19 cellular contexts compared by ENCODE assay signal in genomic region chr10:49273082-49273465, GRCh38. TPM values are rescaled to one million over a fixed set of nuclear protein-coding genes. Genes with fewer than 3 reads are reported as not detected.
DNase-seq lines count a peak whose midpoint lies in the region; ATAC-seq and TF ChIP-seq lines count a peak whose summit lies in the region.
"Had no signal": no experiment of that assay in that cellular context is flagged by ENCODE, and none has a peak within 500 bp of the region (broad histone marks: within the 10 kb centered on the region; RNA-seq: fewer than 3 reads in every experiment).

No MANE protein-coding gene starts in this region.

- ATAC-seq in effector memory CD8-positive, alpha-beta T cell (replicated peaks) = peak; percentile 51
- no peak for ATAC-seq in lung (ENCODE audit: insufficient read depth, low FRiP score)
- ATAC-seq in CD4-positive, alpha-beta T cell (ENCODE audit: poor library complexity) = no peak

- no peaks in the 10 kb centered on the region for H3K9me3 Mint-ChIP-seq in effector memory CD8-positive, alpha-beta T cell
- no peaks in the 10 kb centered on the region for H3K9me3 Mint-ChIP-seq in CD4-positive, alpha-beta T cell
- H3K9me3 Mint-ChIP-seq: activated naive CD4-positive, alpha-beta T cell treated with anti-CD3 and anti-CD28 coated beads, Interleukin-2, amount 50 U/mL, for 72 hours; activated T-cell treated with anti-CD3 and anti-CD28 coated beads, Interleukin-2, amount 50 U/mL, for 24 hours; nephron progenitor cell had no signal

- POLR2A ChIA-PET in CD4-positive, alpha-beta T cell (lab: Charles Lee) = no interaction called here

- H3K4me3 ChIP-seq in lung = no peak overlapping the region
- H3K4me3 ChIP-seq in smooth muscle cell = no peak overlapping the region

- 77 to 82% methylated on average over 1 of the region's 1 CpG for WGBS in lung, 2 donors
- WGBS in smooth muscle cell (ENCODE audit: low lambda C conversion rate) = 100% methylated on average over 1 of the region's 1 CpG

- H3K36me3 Mint-ChIP-seq in effector memory CD8-positive, alpha-beta T cell (ENCODE audit: insufficient read depth) = no peaks in the 10 kb centered on the region
- H3K36me3 Mint-ChIP-seq in CD4-positive, alpha-beta T cell (ENCODE audit: low read depth) = no peaks in the 10 kb centered on the region
- H3K36me3 Mint-ChIP-seq: activated naive CD4-positive, alpha-beta T cell treated with anti-CD3 and anti-CD28 coated beads, Interleukin-2, amount 50 U/mL, for 72 hours had no signal

- intact Hi-C loops in CD4-positive, alpha-beta T cell (cut with DNase I, micrococcal nuclease) = no loop called here

- H3K27ac ChIP-seq in lung (ENCODE audit: low read depth in 1 of 2, low read length in 1 of 2) = peak overlapping the region in 1 of 2 donors; percentile 73
- H3K27ac ChIP-seq in smooth muscle cell (ENCODE audit: low read depth) = peak overlapping the region; percentile 33
- no peak overlapping the region for H3K27ac ChIP-seq in CD4-positive, alpha-beta T cell (ENCODE audit: low read depth, low read length)
- H3K27ac ChIP-seq: C4-2B had no signal

- H3K27me3 ChIP-seq in lung (ENCODE audit: control insufficient read depth, insufficient read depth) (no peaks in the 10 kb centered on the region), smooth muscle cell (ENCODE audit: low read depth) (no peaks in the 10 kb centered on the region)
- no peaks in the 10 kb centered on the region for H3K27me3 ChIP-seq in CD4-positive, alpha-beta T cell (ENCODE audit: control insufficient read depth, insufficient read depth, low read length)

- no peaks in the 10 kb centered on the region for H3K79me2 ChIP-seq in smooth muscle cell (ENCODE audit: low read depth)

- DNase-seq in M059J (ENCODE audit: low read depth) (peak; percentile 3), lung (ENCODE audit: low spot score) (peak; percentile 25), smooth muscle cell (lab: John Stamatoyannopoulos, UW; ENCODE audit: unreplicated experiment) (no peak), NCI-H510A (lab: John Stamatoyannopoulos, UW) (no peak), NCI-H526 treated with DMSO at 0.1 percent for 48 hours (lab: John Stamatoyannopoulos, UW) (no peak)
- no peak for DNase-seq in effector memory CD8-positive, alpha-beta T cell
- no peak for DNase-seq in CD4-positive, alpha-beta T cell
- DNase-seq: activated CD4-positive, alpha-beta T cell treated with anti-CD3 and anti-CD28 coated beads for 48 hours; activated T-cell treated with anti-CD3 and anti-CD28 coated beads, Interleukin-2, amount 50 U/mL, for 24 hours; DND-41; NCI-H1930; NCI-H524; OCI-M1; stimulated activated CD4-positive, alpha-beta T cell treated with anti-CD3 and anti-CD28 coated beads, Interleukin-4, amount 100 ng/mL, for 1 hour; T1000 had no signal

- peaks cover 19% of the 10 kb centered on the region in 2 donors for H3K4me1 Mint-ChIP-seq in effector memory CD8-positive, alpha-beta T cell (ENCODE audit: low read depth in 2 of 2)
- H3K4me1 Mint-ChIP-seq in CD4-positive, alpha-beta T cell (ENCODE audit: low read depth) = no peaks in the 10 kb centered on the region

- peak overlapping the region; percentile 92 to 94 for H3K27ac Mint-ChIP-seq in effector memory CD8-positive, alpha-beta T cell
- H3K27ac Mint-ChIP-seq in CD4-positive, alpha-beta T cell = no peak overlapping the region

- H3F3A ChIP-seq in smooth muscle cell (ENCODE audit: low read depth) = no peaks in the 10 kb centered on the region

- no peak overlapping the region for H2AFZ ChIP-seq in smooth muscle cell (ENCODE audit: low read depth)

- CTCF ChIA-PET in CD4-positive, alpha-beta T cell (lab: Charles Lee) = no interaction called here

- H3K36me3 ChIP-seq in lung (ENCODE audit: control insufficient read depth in 2 of 2, insufficient read depth in 2 of 2, low read length in 2 of 2) (no peaks in the 10 kb centered on the region), smooth muscle cell (ENCODE audit: low read depth) (no peaks in the 10 kb centered on the region)

- H3K9me3 ChIP-seq in lung (ENCODE audit: control insufficient read depth in 2 of 2, insufficient read depth in 1 of 2, low read length in 1 of 2) (peaks cover 0 to 1% of the 10 kb centered on the region in 2 donors), smooth muscle cell (replicated peaks; ENCODE audit: low read depth) (no peaks in the 10 kb centered on the region)
- H3K9me3 ChIP-seq in CD4-positive, alpha-beta T cell (ENCODE audit: control insufficient read depth, low read length) = no peaks in the 10 kb centered on the region

- no peak overlapping the region for H3K9ac ChIP-seq in smooth muscle cell (ENCODE audit: low read depth)

- H3K4me2 ChIP-seq in smooth muscle cell = no peak overlapping the region

- TF ChIP-seq CTCF in lung (IDR thresholded peaks at IDR 0.05; ENCODE audit: control extremely low read depth, extremely low read depth) (no peak), smooth muscle cell (IDR thresholded peaks at IDR 0.05; ENCODE audit: borderline replicate concordance, insufficient read depth, poor library complexity, severe bottlenecking) (no peak)
- TF ChIP-seq CTCF in CD4-positive, alpha-beta T cell (IDR thresholded peaks at IDR 0.05) = no peak

- H3K4me1 ChIP-seq in lung (ENCODE audit: control insufficient read depth in 2 of 2, insufficient read depth in 2 of 2, low read length in 2 of 2) (peaks cover 1 to 7% of the 10 kb centered on the region in 2 donors), smooth muscle cell (ENCODE audit: low read depth) (no peaks in the 10 kb centered on the region)

- H3K4me3 Mint-ChIP-seq in effector memory CD8-positive, alpha-beta T cell = peak overlapping the region in 1 of 2 donors; percentile 72
- H3K4me3 Mint-ChIP-seq in CD4-positive, alpha-beta T cell = no peak overlapping the region
- H3K4me3 Mint-ChIP-seq: activated T-cell treated with anti-CD3 and anti-CD28 coated beads, Interleukin-2, amount 50 U/mL, for 24 hours; nephron progenitor cell had no signal

- H4K20me1 ChIP-seq in smooth muscle cell (ENCODE audit: low read depth) = no peaks in the 10 kb centered on the region

- H3K27me3 Mint-ChIP-seq in effector memory CD8-positive, alpha-beta T cell = no peaks in the 10 kb centered on the region
- H3K27me3 Mint-ChIP-seq in CD4-positive, alpha-beta T cell = peaks cover 10% of the 10 kb centered on the region
- H3K27me3 Mint-ChIP-seq: activated T-cell treated with anti-CD3 and anti-CD28 coated beads, Interleukin-2, amount 50 U/mL, for 24 hours had no signal

RNA-seq across cellular contexts. Expression of gene C10orf71, which starts 25.9 kb away (rescaled TPM):
- not detected in 2 replicates for total RNA-seq in M059J (2014; rRNA removed; shearing (Covaris generic))
- total RNA-seq in lung = not detected
- not detected for polyA plus RNA-seq in lung
- total RNA-seq in smooth muscle cell = not detected in 2 replicates
- not detected in 2 replicates for polyA plus RNA-seq in smooth muscle cell
- not detected for total RNA-seq in CD4-positive, alpha-beta T cell
- total RNA-seq: activated naive CD4-positive, alpha-beta T cell treated with anti-CD3 and anti-CD28 coated beads, Interleukin-2, amount 50 U/mL, for 72 hours; lung microvascular endothelial cell had no signal

Comparison
In these comparisons a context has a peak if more than half of its experiments do, and no peak if none do; other contexts are left out.
1. DNase-seq: peak in M059J (single experiment) and lung (single experiment); none in effector memory CD8-positive, alpha-beta T cell (0 of 3), smooth muscle cell (single experiment), NCI-H510A (single experiment), CD4-positive, alpha-beta T cell (0 of 10) and NCI-H526 treated with DMSO at 0.1 percent for 48 hours (single experiment).